ENCODE assay signal across 1 cellular context in the genomic region with DNA sequence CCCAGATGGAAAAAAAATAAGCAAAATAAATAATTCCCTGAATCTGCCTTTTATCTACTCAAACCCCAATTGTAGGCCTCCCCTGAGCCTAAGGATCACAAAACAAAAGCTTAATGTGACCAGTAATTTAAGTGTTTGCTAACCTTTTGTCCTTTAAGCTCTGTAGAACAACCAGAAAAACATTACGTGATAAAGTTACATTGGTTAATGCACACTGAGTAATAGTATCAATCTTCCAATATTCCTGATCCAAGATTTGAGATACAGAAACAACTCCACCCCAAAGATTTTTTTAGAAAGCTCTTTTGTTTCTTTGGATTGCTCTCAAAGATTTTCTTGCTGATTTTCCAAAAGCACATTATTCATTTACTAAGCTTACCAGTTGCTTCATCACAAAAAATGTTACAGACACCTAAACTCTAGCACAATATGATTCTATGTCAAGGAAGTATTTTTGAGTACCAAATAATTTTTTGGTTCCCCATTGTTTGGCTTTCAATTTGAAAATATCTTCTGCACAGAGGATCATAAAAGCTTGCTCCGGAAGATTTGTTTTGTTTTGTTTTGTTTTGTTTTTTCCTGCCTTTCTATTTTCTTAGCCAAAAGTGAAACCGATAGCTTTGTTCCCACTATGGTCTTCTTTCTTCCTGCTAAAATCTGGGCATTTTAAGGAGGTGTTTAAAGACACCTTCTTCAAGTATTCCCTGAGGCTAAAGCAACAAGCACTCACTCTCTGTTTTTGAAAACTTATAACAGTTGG.
TF ChIP-seq lines count a peak whose summit lies in the region.

No MANE protein-coding gene starts in this region.

TF ChIP-seq in H1, 55 proteins besides CTCF, POLR2A, EP300 and RAD21:
- no peak for TF ChIP-seq ZNF274 (IDR thresholded peaks at IDR 0.05; ENCODE audit: borderline replicate concordance, extremely low read depth, low read length)
- TF ChIP-seq, protein P1, sequence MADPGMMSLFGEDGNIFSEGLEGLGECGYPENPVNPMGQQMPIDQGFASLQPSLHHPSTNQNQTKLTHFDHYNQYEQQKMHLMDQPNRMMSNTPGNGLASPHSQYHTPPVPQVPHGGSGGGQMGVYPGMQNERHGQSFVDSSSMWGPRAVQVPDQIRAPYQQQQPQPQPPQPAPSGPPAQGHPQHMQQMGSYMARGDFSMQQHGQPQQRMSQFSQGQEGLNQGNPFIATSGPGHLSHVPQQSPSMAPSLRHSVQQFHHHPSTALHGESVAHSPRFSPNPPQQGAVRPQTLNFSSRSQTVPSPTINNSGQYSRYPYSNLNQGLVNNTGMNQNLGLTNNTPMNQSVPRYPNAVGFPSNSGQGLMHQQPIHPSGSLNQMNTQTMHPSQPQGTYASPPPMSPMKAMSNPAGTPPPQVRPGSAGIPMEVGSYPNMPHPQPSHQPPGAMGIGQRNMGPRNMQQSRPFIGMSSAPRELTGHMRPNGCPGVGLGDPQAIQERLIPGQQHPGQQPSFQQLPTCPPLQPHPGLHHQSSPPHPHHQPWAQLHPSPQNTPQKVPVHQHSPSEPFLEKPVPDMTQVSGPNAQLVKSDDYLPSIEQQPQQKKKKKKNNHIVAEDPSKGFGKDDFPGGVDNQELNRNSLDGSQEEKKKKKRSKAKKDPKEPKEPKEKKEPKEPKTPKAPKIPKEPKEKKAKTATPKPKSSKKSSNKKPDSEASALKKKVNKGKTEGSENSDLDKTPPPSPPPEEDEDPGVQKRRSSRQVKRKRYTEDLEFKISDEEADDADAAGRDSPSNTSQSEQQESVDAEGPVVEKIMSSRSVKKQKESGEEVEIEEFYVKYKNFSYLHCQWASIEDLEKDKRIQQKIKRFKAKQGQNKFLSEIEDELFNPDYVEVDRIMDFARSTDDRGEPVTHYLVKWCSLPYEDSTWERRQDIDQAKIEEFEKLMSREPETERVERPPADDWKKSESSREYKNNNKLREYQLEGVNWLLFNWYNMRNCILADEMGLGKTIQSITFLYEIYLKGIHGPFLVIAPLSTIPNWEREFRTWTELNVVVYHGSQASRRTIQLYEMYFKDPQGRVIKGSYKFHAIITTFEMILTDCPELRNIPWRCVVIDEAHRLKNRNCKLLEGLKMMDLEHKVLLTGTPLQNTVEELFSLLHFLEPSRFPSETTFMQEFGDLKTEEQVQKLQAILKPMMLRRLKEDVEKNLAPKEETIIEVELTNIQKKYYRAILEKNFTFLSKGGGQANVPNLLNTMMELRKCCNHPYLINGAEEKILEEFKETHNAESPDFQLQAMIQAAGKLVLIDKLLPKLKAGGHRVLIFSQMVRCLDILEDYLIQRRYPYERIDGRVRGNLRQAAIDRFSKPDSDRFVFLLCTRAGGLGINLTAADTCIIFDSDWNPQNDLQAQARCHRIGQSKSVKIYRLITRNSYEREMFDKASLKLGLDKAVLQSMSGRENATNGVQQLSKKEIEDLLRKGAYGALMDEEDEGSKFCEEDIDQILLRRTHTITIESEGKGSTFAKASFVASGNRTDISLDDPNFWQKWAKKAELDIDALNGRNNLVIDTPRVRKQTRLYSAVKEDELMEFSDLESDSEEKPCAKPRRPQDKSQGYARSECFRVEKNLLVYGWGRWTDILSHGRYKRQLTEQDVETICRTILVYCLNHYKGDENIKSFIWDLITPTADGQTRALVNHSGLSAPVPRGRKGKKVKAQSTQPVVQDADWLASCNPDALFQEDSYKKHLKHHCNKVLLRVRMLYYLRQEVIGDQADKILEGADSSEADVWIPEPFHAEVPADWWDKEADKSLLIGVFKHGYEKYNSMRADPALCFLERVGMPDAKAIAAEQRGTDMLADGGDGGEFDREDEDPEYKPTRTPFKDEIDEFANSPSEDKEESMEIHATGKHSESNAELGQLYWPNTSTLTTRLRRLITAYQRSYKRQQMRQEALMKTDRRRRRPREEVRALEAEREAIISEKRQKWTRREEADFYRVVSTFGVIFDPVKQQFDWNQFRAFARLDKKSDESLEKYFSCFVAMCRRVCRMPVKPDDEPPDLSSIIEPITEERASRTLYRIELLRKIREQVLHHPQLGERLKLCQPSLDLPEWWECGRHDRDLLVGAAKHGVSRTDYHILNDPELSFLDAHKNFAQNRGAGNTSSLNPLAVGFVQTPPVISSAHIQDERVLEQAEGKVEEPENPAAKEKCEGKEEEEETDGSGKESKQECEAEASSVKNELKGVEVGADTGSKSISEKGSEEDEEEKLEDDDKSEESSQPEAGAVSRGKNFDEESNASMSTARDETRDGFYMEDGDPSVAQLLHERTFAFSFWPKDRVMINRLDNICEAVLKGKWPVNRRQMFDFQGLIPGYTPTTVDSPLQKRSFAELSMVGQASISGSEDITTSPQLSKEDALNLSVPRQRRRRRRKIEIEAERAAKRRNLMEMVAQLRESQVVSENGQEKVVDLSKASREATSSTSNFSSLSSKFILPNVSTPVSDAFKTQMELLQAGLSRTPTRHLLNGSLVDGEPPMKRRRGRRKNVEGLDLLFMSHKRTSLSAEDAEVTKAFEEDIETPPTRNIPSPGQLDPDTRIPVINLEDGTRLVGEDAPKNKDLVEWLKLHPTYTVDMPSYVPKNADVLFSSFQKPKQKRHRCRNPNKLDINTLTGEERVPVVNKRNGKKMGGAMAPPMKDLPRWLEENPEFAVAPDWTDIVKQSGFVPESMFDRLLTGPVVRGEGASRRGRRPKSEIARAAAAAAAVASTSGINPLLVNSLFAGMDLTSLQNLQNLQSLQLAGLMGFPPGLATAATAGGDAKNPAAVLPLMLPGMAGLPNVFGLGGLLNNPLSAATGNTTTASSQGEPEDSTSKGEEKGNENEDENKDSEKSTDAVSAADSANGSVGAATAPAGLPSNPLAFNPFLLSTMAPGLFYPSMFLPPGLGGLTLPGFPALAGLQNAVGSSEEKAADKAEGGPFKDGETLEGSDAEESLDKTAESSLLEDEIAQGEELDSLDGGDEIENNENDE (IDR thresholded peaks at IDR 0.05; ENCODE audit: insufficient replicate concordance, low read length), result peak; percentile 37
